Comparison of ENCODE assay signal across 18 cellular contexts in the genomic region with DNA sequence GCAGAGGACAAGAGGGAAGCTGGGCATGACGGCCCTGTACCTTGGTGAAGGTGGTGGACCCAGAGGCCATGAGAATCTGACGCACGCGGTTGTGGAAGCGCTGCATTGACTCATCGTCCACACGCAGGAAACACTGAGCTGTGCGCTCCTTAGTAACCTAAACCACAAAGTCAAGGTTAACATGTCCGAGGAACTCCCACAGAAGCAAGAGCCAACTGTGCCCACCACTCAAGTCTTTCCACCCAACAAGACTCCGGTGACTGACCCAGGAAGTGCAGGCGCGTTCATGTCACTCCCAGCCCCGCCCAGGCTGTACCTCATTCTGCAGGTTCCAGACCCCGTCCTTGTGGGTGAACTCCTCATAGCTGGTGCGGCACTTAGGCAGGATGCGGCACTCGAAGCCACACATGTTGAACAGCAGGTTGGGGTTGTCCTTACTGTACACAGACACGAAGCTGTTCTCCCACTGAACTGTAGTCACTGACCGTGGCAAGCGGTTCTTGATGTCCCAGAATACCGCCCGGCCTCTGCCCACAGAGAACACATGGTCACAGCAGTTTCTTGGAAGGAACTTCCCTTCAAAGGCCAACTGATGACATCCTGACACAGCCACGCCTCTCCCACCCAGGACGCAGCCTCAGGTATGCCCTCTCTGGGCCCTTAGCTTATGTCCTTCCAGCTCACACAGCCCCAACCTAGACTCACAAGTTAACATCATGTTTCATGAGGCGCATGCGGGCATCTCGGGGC. TPM values are rescaled to one million over a fixed set of nuclear protein-coding genes. Genes with fewer than 3 reads are reported as not detected.
DNase-seq lines count a peak whose midpoint lies in the region; ATAC-seq, FAIRE-seq and TF ChIP-seq lines count a peak whose summit lies in the region.
"Had no signal": no experiment of that assay in that cellular context is flagged by ENCODE, and none has a peak within 500 bp of the region (broad histone marks: within the 10 kb centered on the region; RNA-seq: fewer than 3 reads in every experiment).

No MANE protein-coding gene starts in this region.

- peaks cover 92% of the 10 kb centered on the region for H3K36me3 Mint-ChIP-seq in CD8-positive, alpha-beta T cell

- no peak overlapping the region for H3K27ac Mint-ChIP-seq in CD8-positive, alpha-beta T cell

- no peaks in the 10 kb centered on the region for H3K4me1 ChIP-seq in CD8-positive, alpha-beta T cell (ENCODE audit: insufficient read depth, low read length)
- H3K4me1 ChIP-seq in kidney (ENCODE audit: control insufficient read depth in 1 of 2, insufficient read depth in 1 of 2, low read depth in 1 of 2, low read length in 2 of 2), result no peaks in the 10 kb centered on the region
- H3K4me1 ChIP-seq: Peyer's patch had no signal

- no peaks in the 10 kb centered on the region for H3K9me3 Mint-ChIP-seq in CD8-positive, alpha-beta T cell
- H3K9me3 Mint-ChIP-seq: activated naive CD4-positive, alpha-beta T cell treated with anti-CD3 and anti-CD28 coated beads, Interleukin-2, amount 50 U/mL, for 24 hours; IgD-negative memory B cell had no signal

- intact Hi-C loops in CD8-positive, alpha-beta T cell (cut with DNase I, micrococcal nuclease), result no loop called here
- intact Hi-C loops in kidney (cut with DNase I) (no loop called here), cardiac septum (cut with DNase I) (loop anchor here (5.0 kb wide), 1 partner anchor 109 kb away; no protein-coding TSS in a partner anchor)

- H3K27me3 ChIP-seq in CD8-positive, alpha-beta T cell (ENCODE audit: insufficient read depth, low read length), result no peaks in the 10 kb centered on the region
- H3K27me3 ChIP-seq: Peyer's patch, vagina had no signal

- H3K4me3 ChIP-seq in CD8-positive, alpha-beta T cell (ENCODE audit: low read depth, low read length), result no peak overlapping the region
- H3K4me3 ChIP-seq in kidney (ENCODE audit: low read length in 2 of 2), result no peak overlapping the region
- H3K4me3 ChIP-seq: Peyer's patch, vagina had no signal

- H3K27ac ChIP-seq in CD8-positive, alpha-beta T cell (ENCODE audit: low read depth, low read length), result no peak overlapping the region
- no peak overlapping the region for H3K27ac ChIP-seq in kidney (ENCODE audit: low read depth in 2 of 2, low read length in 2 of 2)
- H3K27ac ChIP-seq: C4-2B, Peyer's patch, vagina had no signal

- peak; percentile 42 for ATAC-seq in CD8-positive, alpha-beta T cell
- no peak for ATAC-seq in GM21825 (IDR thresholded peaks at IDR 0.05; ENCODE audit: unreplicated experiment)

- no peaks in the 10 kb centered on the region for H3K27me3 Mint-ChIP-seq in CD8-positive, alpha-beta T cell (ENCODE audit: low read depth)
- H3K27me3 Mint-ChIP-seq: activated naive CD4-positive, alpha-beta T cell treated with anti-CD3 and anti-CD28 coated beads, Interleukin-2, amount 50 U/mL, for 24 hours; IgD-negative memory B cell had no signal

- FAIRE-seq in kidney (lab: Jason Lieb, UNC), result no peak
- FAIRE-seq: colon had no signal

- H3K4me3 Mint-ChIP-seq in CD8-positive, alpha-beta T cell, result no peak overlapping the region
- H3K4me3 Mint-ChIP-seq: activated naive CD4-positive, alpha-beta T cell treated with anti-CD3 and anti-CD28 coated beads, Interleukin-2, amount 50 U/mL, for 24 hours had no signal

- H3K4me1 Mint-ChIP-seq in CD8-positive, alpha-beta T cell (ENCODE audit: low read depth), result peaks cover 29% of the 10 kb centered on the region

- H3K9me3 ChIP-seq in CD8-positive, alpha-beta T cell (ENCODE audit: low read length), result no peaks in the 10 kb centered on the region
- no peaks in the 10 kb centered on the region for H3K9me3 ChIP-seq in kidney (ENCODE audit: control insufficient read depth in 1 of 2, low read length in 2 of 2)
- H3K9me3 ChIP-seq: Peyer's patch, vagina had no signal

- H3K9ac ChIP-seq in kidney (ENCODE audit: low read length in 2 of 2), result no peak overlapping the region

- no peak for TF ChIP-seq CTCF in CD8-positive, alpha-beta T cell (IDR thresholded peaks at IDR 0.05)
- TF ChIP-seq CTCF in kidney (IDR thresholded peaks at IDR 0.05; ENCODE audit: borderline replicate concordance, extremely low read depth, insufficient read depth), result no peak

- POLR2A ChIA-PET in CD8-positive, alpha-beta T cell (lab: Charles Lee), result interaction anchor here (1.3 kb wide), 1 partner anchor 10 kb away, joined by 3 read pairs; no protein-coding TSS in a partner anchor

- peaks cover 79% of the 10 kb centered on the region for H3K36me3 ChIP-seq in CD8-positive, alpha-beta T cell (ENCODE audit: insufficient read depth, low read length)
- H3K36me3 ChIP-seq in kidney (ENCODE audit: control insufficient read depth in 1 of 2, insufficient read depth in 2 of 2, low read length in 2 of 2), result peaks cover 63 to 77% of the 10 kb centered on the region in 2 donors

- peak in 2 of 7 experiments; percentile 15 to 38 for DNase-seq in CD8-positive, alpha-beta T cell
- DNase-seq in MV-4-11 (lab: John Stamatoyannopoulos, UW) (peak; percentile 22), kidney (peak; percentile 47), Kasumi-1 (lab: John Stamatoyannopoulos, UW) (no peak), NCI-H526 treated with DMSO at 0.1 percent for 48 hours (lab: John Stamatoyannopoulos, UW) (no peak), cardiac septum (ENCODE audit: low spot score) (no peak)
- DNase-seq in activated effector memory CD4-positive, alpha-beta T cell treated with Interleukin-2 at 50 U/mL for 16 hours, result peak; percentile 32
- DNase-seq: hypothalamus; NCI-H1436; NCI-H524; stimulated activated CD4-positive, alpha-beta T cell treated with anti-CD3 and anti-CD28 coated beads, Interleukin-2, amount 100 ng/mL, for 24 hours had no signal

- CTCF ChIA-PET in CD8-positive, alpha-beta T cell (lab: Charles Lee), result interaction anchor here (0.6 to 1.5 kb wide), 5 partner anchors 11 to 150 kb away, joined by 3 to 5 read pairs (median 3); no protein-coding TSS in a partner anchor

RNA-seq across cellular contexts. Expression of gene PRPF8, which starts 11.5 kb away (rescaled TPM):
- total RNA-seq in CD8-positive, alpha-beta T cell, result 100 to 1,000 TPM; 572 to 611 TPM
- 236 TPM for total RNA-seq in kidney
- 181 TPM for polyA plus RNA-seq in kidney (ENCODE audit: insufficient read depth, low read depth, low replicate concordance)
- total RNA-seq in cardiac septum, result 162 TPM

RNA-seq across cellular contexts. Expression of gene RILP, which starts 23.6 kb away (rescaled TPM):
- 1 to 10 TPM; 1.1 to 1.4 TPM for total RNA-seq in CD8-positive, alpha-beta T cell
- total RNA-seq in kidney (17.1 TPM), cardiac septum (49.8 TPM)
- polyA plus RNA-seq in kidney (ENCODE audit: insufficient read depth, low read depth, low replicate concordance), result 26.6 TPM

RNA-seq across cellular contexts. Expression of gene SCARF1, which starts 27.7 kb away (rescaled TPM):
- total RNA-seq in CD8-positive, alpha-beta T cell, result under 1 TPM; 0.25 to 0.49 TPM
- total RNA-seq in kidney (20.1 TPM), cardiac septum (10.9 TPM)
- 7.0 TPM for polyA plus RNA-seq in kidney (ENCODE audit: insufficient read depth, low read depth, low replicate concordance)

RNA-seq across cellular contexts. Expression of gene TLCD2, which starts 37.0 kb away (rescaled TPM):
- under 1 TPM; 0.11 to 0.14 TPM for total RNA-seq in CD8-positive, alpha-beta T cell
- 6.2 TPM for total RNA-seq in kidney
- 1.3 TPM for polyA plus RNA-seq in kidney (ENCODE audit: insufficient read depth, low read depth, low replicate concordance)
- 2.6 TPM for total RNA-seq in cardiac septum
- polyA plus RNA-seq: IgD-negative memory B cell had no signal

RNA-seq across cellular contexts. Expression of gene SLC43A2, which starts 44.6 kb away (rescaled TPM):
- total RNA-seq in CD8-positive, alpha-beta T cell, result 10 to 100 TPM in 1 of 2 experiments, 1 to 10 TPM in 1; 9.7 to 14.9 TPM
- total RNA-seq in kidney (48.9 TPM), cardiac septum (4.8 TPM)
- 60.4 TPM for polyA plus RNA-seq in kidney (ENCODE audit: insufficient read depth, low read depth, low replicate concordance)

Comparison
In these comparisons a context has a peak if more than half of its experiments do, and no peak if none do; other contexts are left out.
1. DNase-seq: peak in MV-4-11 (single experiment), activated effector memory CD4-positive, alpha-beta T cell treated with Interleukin-2 at 50 U/mL for 16 hours (single experiment) and kidney (single experiment); none in Kasumi-1 (0 of 2), NCI-H526 treated with DMSO at 0.1 percent for 48 hours (single experiment) and cardiac septum (single experiment).